Comparison of ENCODE assay signal across 30 cellular contexts in genomic region chr18:62973689-62974088, GRCh38.
"Had no signal": no experiment of that assay in that cellular context is flagged by ENCODE, and none has a peak within 500 bp of the region (broad histone marks: within the 10 kb centered on the region; RNA-seq: fewer than 3 reads in every experiment).

No MANE protein-coding gene starts in this region.

- H3K9ac ChIP-seq: parathyroid adenoma had no signal

- FAIRE-seq: islet of Langerhans had no signal

- H3K4me2 ChIP-seq: smooth muscle cell had no signal

- H3K4me1 ChIP-seq: body of pancreas, gastrocnemius medialis, parathyroid adenoma, psoas muscle, right atrium auricular region, suprapubic skin, tibial nerve had no signal

- DNase-seq: activated CD4-positive, alpha-beta T cell treated with anti-CD3 and anti-CD28 coated beads for 36 hours; activated naive CD4-positive, alpha-beta T cell; activated T-cell treated with anti-CD3 and anti-CD28 coated beads for 4 hours; activated T-cell treated with anti-CD3 and anti-CD28 coated beads, Interleukin-2, amount 50 U/mL, for 72 hours; aorta; body of pancreas; effector CD4-positive, alpha-beta T cell; gastrocnemius medialis; glutamatergic neuron; left colon; naive B cell; nephron progenitor cell; nucleus accumbens; psoas muscle; stimulated activated CD4-positive, alpha-beta T cell treated with anti-CD3 and anti-CD28 coated beads, Interleukin-1b, Interleukin-23, amount 100 ng/mL, for 48 hours; stimulated activated CD4-positive, alpha-beta T cell treated with anti-CD3 and anti-CD28 coated beads, Interleukin-4, amount 100 ng/mL, for 4 hours; stimulated activated CD8-positive, alpha-beta memory T cell treated with anti-CD3 and anti-CD28 coated beads, Interleukin-4, amount 100 ng/mL, for 48 hours; stimulated activated naive CD8-positive, alpha-beta T cell treated with anti-CD3 and anti-CD28 coated beads, Interleukin-15, amount 100 ng/mL, for 72 hours; T-helper 17 cell; T1000; WERI-Rb-1 had no signal

- H3K27me3 ChIP-seq: body of pancreas, cardiac muscle cell, gastrocnemius medialis, right atrium auricular region, suprapubic skin, tibial nerve had no signal

- ATAC-seq: activated CD4-positive, alpha-beta T cell treated with anti-CD3 and anti-CD28 coated beads for 36 hours; activated T-cell treated with anti-CD3 and anti-CD28 coated beads, Interleukin-2, amount 50 U/mL, for 72 hours; body of pancreas; gastrocnemius medialis; left colon; psoas muscle; stimulated activated memory B cell treated with anti-CD40 and anti-IgM and Interleukin-4, amounts not matched to agents 10 μg/mL and 1 μg/mL and 100 μg/mL, for 72 hours; stimulated activated naive CD8-positive, alpha-beta T cell treated with anti-CD3 and anti-CD28 coated beads, Interleukin-15, amount 100 ng/mL, for 72 hours; T-helper 17 cell had no signal

- H3K4me3 ChIP-seq: body of pancreas, cardiac muscle cell, gastrocnemius medialis, psoas muscle, right atrium auricular region, smooth muscle cell, suprapubic skin, tibial nerve had no signal

- H3K9me3 ChIP-seq: body of pancreas, gastrocnemius medialis, psoas muscle, right atrium auricular region, suprapubic skin, tibial nerve had no signal

- H2AFZ ChIP-seq: parathyroid adenoma had no signal

- H3K79me2 ChIP-seq: parathyroid adenoma had no signal

- H3K27ac ChIP-seq: body of pancreas, cardiac muscle cell, epithelial cell of prostate, gastrocnemius medialis, parathyroid adenoma, psoas muscle, right atrium auricular region, suprapubic skin, tibial nerve, WERI-Rb-1 had no signal
